37 cellular contexts compared by ENCODE assay signal in genomic region chr19:35669566-35669965, GRCh38. TPM values are rescaled to one million over a fixed set of nuclear protein-coding genes. Genes with fewer than 3 reads are reported as not detected.
"Had no signal": no experiment of that assay in that cellular context is flagged by ENCODE, and none has a peak within 500 bp of the region (broad histone marks: within the 10 kb centered on the region; RNA-seq: fewer than 3 reads in every experiment).

No MANE protein-coding gene starts in this region.

- ATAC-seq: activated CD8-positive, alpha-beta memory T cell treated with anti-CD3 and anti-CD28 coated beads, Interleukin-2, amount 10 ng/mL, durations not matched to agents 7 days and 5 days; activated T-cell treated with anti-CD3 and anti-CD28 coated beads, Interleukin-2, amount 50 U/mL, for 72 hours; body of pancreas; Panc1 had no signal

- H3K27ac ChIP-seq: ascending aorta, body of pancreas, breast epithelium, SJCRH30, SK-N-MC, VCaP had no signal

- H3K36me3 ChIP-seq: ascending aorta, breast epithelium, SJCRH30 had no signal

- DNase-seq: activated CD4-positive, alpha-beta memory T cell treated with anti-CD3 and anti-CD28 coated beads, Interleukin-2, amount 10 ng/mL, durations not matched to agents 7 days and 5 days; activated CD4-positive, alpha-beta T cell treated with anti-CD3 and anti-CD28 coated beads for 1 hour; activated CD4-positive, alpha-beta T cell treated with anti-CD3 and anti-CD28 coated beads for 48 hours; activated CD4-positive, CD25-positive, alpha-beta regulatory T cell; activated CD8-positive, alpha-beta memory T cell treated with anti-CD3 and anti-CD28 coated beads for 24 hours; activated CD8-positive, alpha-beta memory T cell treated with anti-CD3 and anti-CD28 coated beads, Interleukin-2, amount 10 ng/mL, durations not matched to agents 7 days and 5 days; activated CD8-positive, alpha-beta memory T cell treated with anti-CD3 and anti-CD28 coated beads, Interleukin-2, amount 50 U/mL, for 48 hours; activated gamma-delta T cell; activated naive CD4-positive, alpha-beta T cell treated with Interleukin-2 at 50 U/mL for 16 hours; activated naive CD8-positive, alpha-beta T cell treated with anti-CD3 and anti-CD28 coated beads, Interleukin-2, amount 10 ng/mL, durations not matched to agents 7 days and 5 days; activated T-cell treated with anti-CD3 and anti-CD28 coated beads, Interleukin-2, amount 50 U/mL, for 72 hours; amygdala; body of pancreas; NCI-H1048; NCI-H1105 treated with DMSO at 0.1 percent for 48 hours; NCI-H1436; NCI-H1694; NCI-H1930; NCI-H2081 treated with DMSO at 0.1 percent for 48 hours; NCI-H345; NCI-H524 treated with DMSO at 0.1 percent for 48 hours; SHP77; SJCRH30 had no signal

- FAIRE-seq: TTC549 had no signal

- H3K36me3 Mint-ChIP-seq: activated CD8-positive, alpha-beta memory T cell treated with anti-CD3 and anti-CD28 coated beads, Interleukin-2, amount 10 ng/mL, durations not matched to agents 7 days and 5 days; activated naive CD4-positive, alpha-beta T cell treated with anti-CD3 and anti-CD28 coated beads, Interleukin-2, amount 50 U/mL, for 24 hours; activated naive CD8-positive, alpha-beta T cell treated with anti-CD3 and anti-CD28 coated beads, Interleukin-2, amount 10 ng/mL, durations not matched to agents 7 days and 5 days had no signal

- H3K4me1 ChIP-seq: ascending aorta, breast epithelium, SJCRH30 had no signal

- H3K27me3 ChIP-seq: ascending aorta, body of pancreas had no signal

- H3K4me3 ChIP-seq: ascending aorta, body of pancreas, breast epithelium, SJCRH30, SK-N-MC had no signal

- H3K27ac Mint-ChIP-seq: activated CD4-positive, alpha-beta memory T cell treated with anti-CD3 and anti-CD28 coated beads, Interleukin-2, amount 10 ng/mL, durations not matched to agents 7 days and 5 days; activated CD8-positive, alpha-beta memory T cell treated with anti-CD3 and anti-CD28 coated beads, Interleukin-2, amount 10 ng/mL, durations not matched to agents 7 days and 5 days; activated naive CD4-positive, alpha-beta T cell treated with anti-CD3 and anti-CD28 coated beads, Interleukin-2, amount 50 U/mL, for 24 hours; activated naive CD8-positive, alpha-beta T cell treated with anti-CD3 and anti-CD28 coated beads, Interleukin-2, amount 10 ng/mL, durations not matched to agents 7 days and 5 days; activated T-cell treated with anti-CD3 and anti-CD28 coated beads, Interleukin-2, amount 50 U/mL, for 72 hours; activated T-helper 2 cell treated with anti-CD3 and anti-CD28 coated beads, Interferon-gamma antibody, Interleukin-2, Interleukin-4, amounts not matched to agents 10 μg/mL and 5 μg/mL and 100 μg/mL, durations not matched to agents 14 hours and 24 hours and 36 hours; T-helper 2 cell treated with Interferon-gamma antibody and Interleukin-4, amounts not matched to agents 5 μg/mL and 100 μg/mL, for 36 hours had no signal

- H3K9me3 Mint-ChIP-seq: activated CD4-positive, alpha-beta memory T cell treated with anti-CD3 and anti-CD28 coated beads, Interleukin-2, amount 10 ng/mL, durations not matched to agents 7 days and 5 days; activated naive CD4-positive, alpha-beta T cell treated with anti-CD3 and anti-CD28 coated beads, Interleukin-2, amount 50 U/mL, for 24 hours; activated naive CD8-positive, alpha-beta T cell treated with anti-CD3 and anti-CD28 coated beads, Interleukin-2, amount 10 ng/mL, durations not matched to agents 7 days and 5 days; activated T-cell treated with anti-CD3 and anti-CD28 coated beads, Interleukin-2, amount 50 U/mL, for 72 hours; activated T-helper 2 cell treated with anti-CD3 and anti-CD28 coated beads, Interferon-gamma antibody, Interleukin-2, Interleukin-4, amounts not matched to agents 10 μg/mL and 5 μg/mL and 100 μg/mL, durations not matched to agents 14 hours and 24 hours and 36 hours; T-helper 2 cell treated with Interferon-gamma antibody and Interleukin-4, amounts not matched to agents 5 μg/mL and 100 μg/mL, for 36 hours had no signal

- H3K4me3 Mint-ChIP-seq: activated CD4-positive, alpha-beta memory T cell treated with anti-CD3 and anti-CD28 coated beads, Interleukin-2, amount 10 ng/mL, durations not matched to agents 7 days and 5 days; activated CD8-positive, alpha-beta memory T cell treated with anti-CD3 and anti-CD28 coated beads, Interleukin-2, amount 10 ng/mL, durations not matched to agents 7 days and 5 days; activated naive CD4-positive, alpha-beta T cell treated with anti-CD3 and anti-CD28 coated beads, Interleukin-2, amount 50 U/mL, for 24 hours; activated naive CD8-positive, alpha-beta T cell treated with anti-CD3 and anti-CD28 coated beads, Interleukin-2, amount 10 ng/mL, durations not matched to agents 7 days and 5 days; activated T-cell treated with anti-CD3 and anti-CD28 coated beads, Interleukin-2, amount 50 U/mL, for 72 hours; T-helper 2 cell treated with Interferon-gamma antibody and Interleukin-4, amounts not matched to agents 5 μg/mL and 100 μg/mL, for 36 hours had no signal

- H3K9me3 ChIP-seq: ascending aorta, body of pancreas, breast epithelium, SJCRH30 had no signal

RNA-seq across cellular contexts. Expression of gene UPK1A, which starts 3.2 kb away (rescaled TPM):
- total RNA-seq: ascending aorta, body of pancreas, breast epithelium, cardiac septum, MCF 10A, RPMI7951, SJCRH30 had no signal

RNA-seq across cellular contexts. Expression of gene ETV2, which starts 28.0 kb away (rescaled TPM):
- total RNA-seq: body of pancreas; T-helper 1 cell treated with Interleukin-12 subunit alpha and Interleukin-12 subunit beta and Interleukin-4 antibody, amounts not matched to agents 30 ng/mL and 1 ng/mL, for 36 hours had no signal

RNA-seq across cellular contexts. Expression of gene ZBTB32, which starts 34.8 kb away (rescaled TPM):
- total RNA-seq: ascending aorta, body of pancreas, MCF 10A, NCI-H460, RPMI7951, SJCRH30 had no signal
